3 cellular contexts compared by ENCODE assay signal in genomic region chr2:122899614-122900013, GRCh38.
"Had no signal": no experiment of that assay in that cellular context is flagged by ENCODE, and none has a peak within 500 bp of the region (broad histone marks: within the 10 kb centered on the region; RNA-seq: fewer than 3 reads in every experiment).

No MANE protein-coding gene starts in this region.

- ATAC-seq: GM12878 had no signal

- DNase-seq: GDM1, GF-D8 had no signal

- H3K4me3 ChIP-seq: GM12878 had no signal
